In genomic region chr6:44267252-44267651, GRCh38 we compare ENCODE assay signal across 1 cellular context.
TF ChIP-seq lines count a peak whose summit lies in the region.

No MANE protein-coding gene starts in this region.

TF ChIP-seq in GM23338, 12 proteins besides CTCF, POLR2A, EP300 and RAD21:
- no peak for TF ChIP-seq JUNB (IDR thresholded peaks at IDR 0.05; ENCODE audit: unreplicated experiment)
